Comparison of ENCODE assay signal across 8 cellular contexts in the genomic region with DNA sequence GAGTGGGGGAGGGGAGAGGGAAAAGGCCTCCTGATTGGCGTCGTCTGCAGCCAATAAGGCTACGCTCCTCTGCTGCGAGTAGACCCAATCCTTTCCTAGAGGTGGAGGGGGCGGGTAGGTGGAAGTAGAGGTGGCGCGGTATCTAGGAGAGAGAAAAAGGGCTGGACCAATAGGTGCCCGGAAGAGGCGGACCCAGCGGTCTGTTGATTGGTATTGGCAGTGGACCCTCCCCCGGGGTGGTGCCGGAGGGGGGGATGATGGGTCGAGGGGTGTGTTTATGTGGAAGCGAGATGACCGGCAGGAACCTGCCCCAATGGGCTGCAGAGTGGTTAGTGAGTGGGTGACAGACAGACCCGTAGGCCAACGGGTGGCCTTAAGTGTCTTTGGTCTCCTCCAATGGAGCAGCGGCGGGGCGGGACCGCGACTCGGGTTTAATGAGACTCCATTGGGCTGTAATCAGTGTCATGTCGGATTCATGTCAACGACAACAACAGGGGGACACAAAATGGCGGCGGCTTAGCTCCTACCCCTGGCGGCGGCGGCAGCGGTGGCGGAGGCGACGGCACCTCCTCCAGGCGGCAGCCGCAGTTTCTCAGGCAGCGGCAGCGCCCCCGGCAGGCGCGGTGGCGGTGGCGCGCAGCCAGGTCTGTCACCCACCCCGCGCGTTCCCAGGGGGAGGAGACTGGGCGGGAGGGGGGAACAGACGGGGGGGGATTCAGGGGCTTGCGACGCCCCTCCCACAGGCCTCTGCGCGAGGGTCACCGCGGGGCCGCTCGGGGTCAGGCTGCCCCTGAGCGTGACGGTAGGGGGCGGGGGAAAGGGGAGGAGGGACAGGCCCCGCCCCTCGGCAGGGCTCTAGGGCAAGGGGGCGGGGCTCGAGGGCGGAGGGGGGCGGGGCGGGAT. TPM values are rescaled to one million over a fixed set of nuclear protein-coding genes. Genes with fewer than 3 reads are reported as not detected.
DNase-seq lines count a peak whose midpoint lies in the region; ATAC-seq and TF ChIP-seq lines count a peak whose summit lies in the region.

A gene (plus strand): TSS at position 459 of the 903 bp plus-strand sequence. CDS start 16,258 bp downstream, outside the sequence.

- H3K4me3 Mint-ChIP-seq in activated T-cell treated with anti-CD3 and anti-CD28 coated beads, Interleukin-2, amount 50 U/mL, for 24 hours, result peak within 1 kb of the TSS; percentile 85

- ATAC-seq in GM21717 (IDR thresholded peaks at IDR 0.05; ENCODE audit: unreplicated experiment), result peak; percentile 84

- no peaks in the 10 kb centered on the region for H3K27me3 Mint-ChIP-seq in activated T-cell treated with anti-CD3 and anti-CD28 coated beads, Interleukin-2, amount 50 U/mL, for 24 hours

- H3K27me3 ChIP-seq in mucosa of rectum (ENCODE audit: control insufficient read depth in 2 of 2, insufficient read depth in 2 of 2, low read length in 2 of 2), result no peaks in the 10 kb centered on the region

- peak within 1 kb of the TSS; percentile 79 to 94 for H3K9ac ChIP-seq in mucosa of rectum (ENCODE audit: low read depth in 1 of 2, low read length in 2 of 2)

- peaks cover 65% of the 10 kb centered on the region for H3K4me1 Mint-ChIP-seq in activated T-cell treated with anti-CD3 and anti-CD28 coated beads, Interleukin-2, amount 50 U/mL, for 24 hours (ENCODE audit: low read depth)

- H3K36me3 Mint-ChIP-seq in activated T-cell treated with anti-CD3 and anti-CD28 coated beads, Interleukin-2, amount 50 U/mL, for 24 hours (ENCODE audit: low read depth), result peaks cover 12% of the 10 kb centered on the region

- no peaks in the 10 kb centered on the region for H3K9me3 ChIP-seq in mucosa of rectum (ENCODE audit: control insufficient read depth in 2 of 2, low read length in 2 of 2)

- peaks cover 20 to 26% of the 10 kb centered on the region in 2 donors for H3K4me1 ChIP-seq in mucosa of rectum (ENCODE audit: control insufficient read depth in 2 of 2, insufficient read depth in 2 of 2, low read length in 2 of 2)

- H3K4me3 ChIP-seq in mucosa of rectum (ENCODE audit: low read length in 2 of 2), result peak within 1 kb of the TSS; percentile 86 to 92

- peak within 1 kb of the TSS; percentile 99 to 100 for H3K27ac ChIP-seq in mucosa of rectum (ENCODE audit: low read depth in 2 of 2, low read length in 2 of 2)

- in situ Hi-C loops in KBM-7 (cut with MboI; ENCODE audit: low pct_unique_long_range_greater_than_20kb, low sequenced_read_pairs), result no loop called here

- H3K36me3 ChIP-seq in mucosa of rectum (ENCODE audit: control insufficient read depth in 2 of 2, insufficient read depth in 2 of 2, low read length in 2 of 2), result no peaks in the 10 kb centered on the region

- peak; percentile 58 for TF ChIP-seq POLR2A in erythroblast (IDR thresholded peaks at IDR 0.05; ENCODE audit: low read length)

- DNase-seq in DMS79 (lab: John Stamatoyannopoulos, UW) (peak; percentile 95), KBM-7 (peak; percentile 100), erythroblast (lab: John Stamatoyannopoulos, UW) (peak; percentile 100)
- peak; percentile 99 for DNase-seq in activated T-cell treated with anti-CD3 and anti-CD28 coated beads, Interleukin-2, amount 50 U/mL, for 24 hours
- peak; percentile 99 for DNase-seq in stimulated activated CD8-positive, alpha-beta memory T cell treated with anti-CD3 and anti-CD28 coated beads, Interleukin-4, amount 100 ng/mL, for 48 hours

- no peaks in the 10 kb centered on the region for H3K9me3 Mint-ChIP-seq in activated T-cell treated with anti-CD3 and anti-CD28 coated beads, Interleukin-2, amount 50 U/mL, for 24 hours

- peak within 1 kb of the TSS; percentile 97 for H3K27ac Mint-ChIP-seq in activated T-cell treated with anti-CD3 and anti-CD28 coated beads, Interleukin-2, amount 50 U/mL, for 24 hours

TF ChIP-seq in PFSK-1, 5 proteins besides CTCF, POLR2A, EP300 and RAD21:
- TF ChIP-seq SIN3A (IDR thresholded peaks at IDR 0.05; ENCODE audit: borderline replicate concordance, insufficient read depth, low read length), result no peak
- 0 out of 2 replicates have a peak, but pooled peaks have one; percentile 44 for TF ChIP-seq TAF1 (IDR thresholded peaks at IDR 0.05; ENCODE audit: borderline replicate concordance, insufficient read depth, low read length)
- TF ChIP-seq, protein P1, sequence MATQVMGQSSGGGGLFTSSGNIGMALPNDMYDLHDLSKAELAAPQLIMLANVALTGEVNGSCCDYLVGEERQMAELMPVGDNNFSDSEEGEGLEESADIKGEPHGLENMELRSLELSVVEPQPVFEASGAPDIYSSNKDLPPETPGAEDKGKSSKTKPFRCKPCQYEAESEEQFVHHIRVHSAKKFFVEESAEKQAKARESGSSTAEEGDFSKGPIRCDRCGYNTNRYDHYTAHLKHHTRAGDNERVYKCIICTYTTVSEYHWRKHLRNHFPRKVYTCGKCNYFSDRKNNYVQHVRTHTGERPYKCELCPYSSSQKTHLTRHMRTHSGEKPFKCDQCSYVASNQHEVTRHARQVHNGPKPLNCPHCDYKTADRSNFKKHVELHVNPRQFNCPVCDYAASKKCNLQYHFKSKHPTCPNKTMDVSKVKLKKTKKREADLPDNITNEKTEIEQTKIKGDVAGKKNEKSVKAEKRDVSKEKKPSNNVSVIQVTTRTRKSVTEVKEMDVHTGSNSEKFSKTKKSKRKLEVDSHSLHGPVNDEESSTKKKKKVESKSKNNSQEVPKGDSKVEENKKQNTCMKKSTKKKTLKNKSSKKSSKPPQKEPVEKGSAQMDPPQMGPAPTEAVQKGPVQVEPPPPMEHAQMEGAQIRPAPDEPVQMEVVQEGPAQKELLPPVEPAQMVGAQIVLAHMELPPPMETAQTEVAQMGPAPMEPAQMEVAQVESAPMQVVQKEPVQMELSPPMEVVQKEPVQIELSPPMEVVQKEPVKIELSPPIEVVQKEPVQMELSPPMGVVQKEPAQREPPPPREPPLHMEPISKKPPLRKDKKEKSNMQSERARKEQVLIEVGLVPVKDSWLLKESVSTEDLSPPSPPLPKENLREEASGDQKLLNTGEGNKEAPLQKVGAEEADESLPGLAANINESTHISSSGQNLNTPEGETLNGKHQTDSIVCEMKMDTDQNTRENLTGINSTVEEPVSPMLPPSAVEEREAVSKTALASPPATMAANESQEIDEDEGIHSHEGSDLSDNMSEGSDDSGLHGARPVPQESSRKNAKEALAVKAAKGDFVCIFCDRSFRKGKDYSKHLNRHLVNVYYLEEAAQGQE (IDR thresholded peaks at IDR 0.05; ENCODE audit: insufficient read depth in 1 of 2, low read depth in 2 of 2, low read length in 2 of 2), result no peak
- peak; percentile 63 for TF ChIP-seq FOXP2 (optimal IDR thresholded peaks at IDR 0.05; ENCODE audit: borderline replicate concordance, extremely low read depth, extremely low read length, insufficient read depth)
- TF ChIP-seq POLR2AphosphoS5 (IDR thresholded peaks at IDR 0.05; ENCODE audit: low read depth, low read length), result no peak; the same call in 1 of the 2 replicates

RNA-seq across cellular contexts. Expression of the gene that starts here (rescaled TPM):
- polyA plus RNA-seq in PFSK-1 (2012; ENCODE audit: insufficient read length, low read depth), result 7.2 TPM

Comparison
In these comparisons a context has a peak if more than half of its experiments do, and no peak if none do; other contexts are left out.
1. Peak in every context shown above with its lines: DNase-seq, ATAC-seq, H3K4me3 ChIP-seq and H3K27ac ChIP-seq.